ENCODE assay signal across 9 cellular contexts in the genomic region with DNA sequence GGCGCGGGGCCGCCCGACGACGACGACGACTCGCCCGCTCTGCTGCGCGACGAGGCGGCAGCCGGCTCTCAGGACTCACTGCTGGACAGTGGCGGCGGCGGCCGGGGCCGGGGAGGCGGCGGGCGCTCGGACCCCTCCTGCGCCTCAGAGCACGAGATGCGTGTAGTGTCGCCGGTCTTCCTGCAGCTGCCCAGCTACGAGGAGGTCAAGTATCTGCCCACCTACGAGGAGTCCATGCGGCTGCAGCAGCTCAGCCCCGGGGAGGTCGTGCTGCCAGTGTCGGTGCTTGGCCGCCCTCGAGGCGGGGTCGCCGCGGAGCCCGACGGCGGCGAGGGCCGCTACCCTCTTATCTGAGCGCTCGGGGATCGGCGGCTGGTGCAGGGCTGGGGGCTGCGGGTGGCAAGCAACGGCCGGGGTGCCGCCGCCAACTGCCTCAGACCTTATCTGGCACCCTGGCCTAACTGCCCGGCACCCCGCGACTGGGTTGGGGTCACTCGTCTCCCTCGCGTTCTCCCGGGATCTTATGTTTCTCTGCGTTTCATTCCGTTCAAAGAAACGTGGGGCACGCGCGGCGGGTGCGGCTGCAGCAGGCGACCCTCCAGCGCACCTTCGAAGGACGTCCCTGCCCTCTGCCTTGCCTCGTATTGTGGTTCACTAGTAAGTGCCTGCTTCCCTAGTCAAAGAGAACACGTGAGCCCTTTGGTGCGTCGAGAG. TPM values are rescaled to one million over a fixed set of nuclear protein-coding genes. Genes with fewer than 3 reads are reported as not detected.
A peak's percentile ranks its signal among the peaks of the same experiment; 100 is the strongest.
DNase-seq lines count a peak whose midpoint lies in the region; ATAC-seq and TF ChIP-seq lines count a peak whose summit lies in the region.
"Had no signal": no experiment of that assay in that cellular context is flagged by ENCODE, and none has a peak within 500 bp of the region (broad histone marks: within the 10 kb centered on the region; RNA-seq: fewer than 3 reads in every experiment).

No MANE protein-coding gene starts in this region.

- 0 out of 2 replicates have a peak, but pooled peaks cover 3% of the 10 kb centered on the region for H3K4me1 ChIP-seq in Panc1 (ENCODE audit: control insufficient read depth, insufficient read depth, low read length)
- peaks cover 8% of the 10 kb centered on the region for H3K4me1 ChIP-seq in ectodermal cell (ENCODE audit: control insufficient read depth, insufficient read depth, low read length)

- no peaks in the 10 kb centered on the region for H3K9me3 ChIP-seq in Panc1 (ENCODE audit: control insufficient read depth, insufficient read depth, low read depth, low read length)
- no peaks in the 10 kb centered on the region for H3K9me3 ChIP-seq in ectodermal cell (ENCODE audit: control insufficient read depth, low read length)

- WGBS in ectodermal cell, 2 experiments, result 2% methylated on average over 78 of the region's 78 CpGs

- H3K27me3 ChIP-seq in Panc1 (ENCODE audit: control insufficient read depth, insufficient read depth, low read length) (peaks cover 54% of the 10 kb centered on the region), ectodermal cell (ENCODE audit: control insufficient read depth, insufficient read depth, low read length, poor library complexity, severe bottlenecking) (peaks cover 79% of the 10 kb centered on the region)

- POLR2A ChIA-PET in Panc1 (lab: Charles Lee), result no interaction called here

- TF ChIP-seq CTCF in AG09309 (IDR thresholded peaks at IDR 0.05; ENCODE audit: control insufficient read depth, insufficient read depth, low read depth, low read length, missing control alignments) (no peak), Panc1 (IDR thresholded peaks at IDR 0.05) (no peak)

- intact Hi-C loops in Panc1 (cut with micrococcal nuclease; ENCODE audit: unreplicated experiment), result no loop called here

- ATAC-seq in GM18498 (IDR thresholded peaks at IDR 0.05; ENCODE audit: unreplicated experiment) (peak; percentile 28), HG02981 (IDR thresholded peaks at IDR 0.05; ENCODE audit: unreplicated experiment) (peak; percentile 18), Panc1 (peak; percentile 67), GM18520 (IDR thresholded peaks at IDR 0.05; ENCODE audit: unreplicated experiment) (no peak)

- H3K27ac ChIP-seq in Panc1 (ENCODE audit: low read length), result no peak overlapping the region
- no peak overlapping the region for H3K27ac ChIP-seq in ectodermal cell (ENCODE audit: insufficient read depth, low read depth, low read length, poor library complexity, severe bottlenecking)

- H3K4me3 ChIP-seq in AG09309 (ENCODE audit: control insufficient read depth, low read depth, low read length), result peak overlapping the region; percentile 45
- H3K4me3 ChIP-seq in Panc1 (ENCODE audit: low read depth in 2 of 2, low read length in 2 of 2), result peak overlapping the region; percentile 44 to 48
- peak overlapping the region; percentile 37 for H3K4me3 ChIP-seq in ectodermal cell (ENCODE audit: insufficient read depth, low read depth, low read length)

- H3K36me3 ChIP-seq in Panc1 (ENCODE audit: control insufficient read depth, insufficient read depth, low read length) (no peaks in the 10 kb centered on the region), ectodermal cell (ENCODE audit: control insufficient read depth, insufficient read depth, low read length) (no peaks in the 10 kb centered on the region)

- no TSS peak for BruUV-seq in Panc1 (replicated peaks; lab: Mats Ljungman, UMichigan)

- in situ Hi-C loops in Panc1 (cut with HindIII; ENCODE audit: low pct_unique_long_range_greater_than_20kb, low sequenced_read_pairs), result no loop called here

- no peak for DNase-seq in AG09309 (ENCODE audit: low read depth)
- DNase-seq in Panc1 (ENCODE audit: low read depth, low spot score), result no peak
- DNase-seq in myocyte (ENCODE audit: low read depth), result peak; percentile 25
- DNase-seq in NCI-H187 (lab: John Stamatoyannopoulos, UW), result no peak

- CTCF ChIA-PET in Panc1 (lab: Charles Lee), result no interaction called here

RNA-seq across cellular contexts. Expression of a gene that starts 1.0 kb away (rescaled TPM):
- total RNA-seq in Panc1 (2021; ENCODE audit: unreplicated experiment), result 0.05 TPM
- 0.16 TPM for polyA plus RNA-seq in Panc1 (2012; ENCODE audit: insufficient read length)
- 0.15 TPM for polyA plus RNA-seq in ectodermal cell (2013, experiment 1 of 4)
- polyA plus RNA-seq in ectodermal cell (2013, experiment 2 of 4), result not detected
- not detected for polyA plus RNA-seq in ectodermal cell (2013, experiment 3 of 4)
- polyA plus RNA-seq in ectodermal cell (2013, experiment 4 of 4), result 0.16 TPM
- total RNA-seq in myocyte, result 0.21 and 0.83 TPM in 2 replicates
- polyA plus RNA-seq in myocyte (2012), result 1.2 TPM
- total RNA-seq: lung microvascular endothelial cell had no signal
